In genomic region chr5:54761213-54761701, GRCh38 we compare ENCODE assay signal across 11 cellular contexts.
DNase-seq lines count a peak whose midpoint lies in the region; FAIRE-seq and TF ChIP-seq lines count a peak whose summit lies in the region.
"Had no signal": no experiment of that assay in that cellular context is flagged by ENCODE, and none has a peak within 500 bp of the region (broad histone marks: within the 10 kb centered on the region; RNA-seq: fewer than 3 reads in every experiment).

No MANE protein-coding gene starts in this region.

- TF ChIP-seq POLR2A in uterus (IDR thresholded peaks at IDR 0.05), result no peak

- H3K4me1 ChIP-seq in kidney (ENCODE audit: control insufficient read depth in 1 of 2, insufficient read depth in 1 of 2, low read depth in 1 of 2, low read length in 2 of 2), result no peaks in the 10 kb centered on the region
- H3K4me1 ChIP-seq in uterus, result peaks cover 0 to 3% of the 10 kb centered on the region in 2 donors

- H3K9me3 Mint-ChIP-seq in T-helper 1 cell treated with Interleukin-12 subunit alpha and Interleukin-12 subunit beta and Interleukin-4 antibody, amounts not matched to agents 30 μg/mL and 1 μg/mL, for 36 hours, result no peaks in the 10 kb centered on the region

- peaks cover 21% of the 10 kb centered on the region for H3K4me1 Mint-ChIP-seq in T-helper 1 cell treated with Interleukin-12 subunit alpha and Interleukin-12 subunit beta and Interleukin-4 antibody, amounts not matched to agents 30 μg/mL and 1 μg/mL, for 36 hours (ENCODE audit: low read depth)

- no peak for TF ChIP-seq CTCF in cardiac fibroblast (IDR thresholded peaks at IDR 0.05; ENCODE audit: low read depth, low read length)
- TF ChIP-seq CTCF in kidney (IDR thresholded peaks at IDR 0.05; ENCODE audit: borderline replicate concordance, extremely low read depth, insufficient read depth), result no peak
- no peak for TF ChIP-seq CTCF in uterus (IDR thresholded peaks at IDR 0.05)

- peak overlapping the region; percentile 36 for H3K27ac Mint-ChIP-seq in T-helper 1 cell treated with Interleukin-12 subunit alpha and Interleukin-12 subunit beta and Interleukin-4 antibody, amounts not matched to agents 30 μg/mL and 1 μg/mL, for 36 hours
- H3K27ac Mint-ChIP-seq: stimulated activated naive B cell treated with anti-CD40 and anti-IgM and Interleukin-4, amounts not matched to agents 10 μg/mL and 1 μg/mL and 100 μg/mL, for 72 hours had no signal

- intact Hi-C loops in kidney (cut with DNase I), result no loop called here
- intact Hi-C loops in uterus (cut with DNase I; ENCODE audit: low total_unique reads), result no loop called here

- no peak overlapping the region for H3K4me3 ChIP-seq in cardiac fibroblast (replicated peaks in 1 of 2; ENCODE audit: low read depth in 2 of 2, low read length in 2 of 2)
- H3K4me3 ChIP-seq in kidney (ENCODE audit: low read length in 2 of 2), result no peak overlapping the region
- H3K4me3 ChIP-seq in uterus, result no peak overlapping the region

- no peak for DNase-seq in T-helper 1 cell
- DNase-seq in cardiac fibroblast (ENCODE audit: low read depth in 2 of 2), result peak; percentile 95 to 98
- DNase-seq in kidney, result peak; percentile 73
- DNase-seq in uterus, result peak; percentile 66 to 85
- no peak for DNase-seq in hippocampal formation (lab: John Stamatoyannopoulos, UW)
- DNase-seq in ecto neural progenitor cell (ENCODE audit: low spot score), result no peak
- DNase-seq in stimulated activated CD4-positive, alpha-beta T cell treated with anti-CD3 and anti-CD28 coated beads, Interleukin-1b, Interleukin-23, amount 100 ng/mL, for 48 hours, result no peak
- DNase-seq: 8988T; NCI-H510A; stimulated activated naive B cell treated with anti-CD40 and anti-IgM and Interleukin-4, amounts not matched to agents 10 μg/mL and 1 μg/mL and 100 μg/mL, for 72 hours had no signal

- peaks cover 6% of the 10 kb centered on the region for H3K36me3 Mint-ChIP-seq in T-helper 1 cell treated with Interleukin-12 subunit alpha and Interleukin-12 subunit beta and Interleukin-4 antibody, amounts not matched to agents 30 μg/mL and 1 μg/mL, for 36 hours (ENCODE audit: low read depth)
- H3K36me3 Mint-ChIP-seq: stimulated activated naive B cell treated with anti-CD40 and anti-IgM and Interleukin-4, amounts not matched to agents 10 μg/mL and 1 μg/mL and 100 μg/mL, for 72 hours had no signal

- no peak overlapping the region for H3K4me3 Mint-ChIP-seq in T-helper 1 cell treated with Interleukin-12 subunit alpha and Interleukin-12 subunit beta and Interleukin-4 antibody, amounts not matched to agents 30 μg/mL and 1 μg/mL, for 36 hours
- H3K4me3 Mint-ChIP-seq: stimulated activated naive B cell treated with anti-CD40 and anti-IgM and Interleukin-4, amounts not matched to agents 10 μg/mL and 1 μg/mL and 100 μg/mL, for 72 hours had no signal

- no peak for FAIRE-seq in kidney (lab: Jason Lieb, UNC)

- H3K27me3 ChIP-seq in uterus, result no peaks in the 10 kb centered on the region

- H3K27ac ChIP-seq in kidney (ENCODE audit: low read depth in 2 of 2, low read length in 2 of 2) (no peak overlapping the region), uterus (peak overlapping the region; percentile 22 to 41)

- H3K9me3 ChIP-seq in kidney (ENCODE audit: control insufficient read depth in 1 of 2, low read length in 2 of 2) (no peaks in the 10 kb centered on the region), uterus (no peaks in the 10 kb centered on the region)

- no peak overlapping the region for H3K9ac ChIP-seq in kidney (ENCODE audit: low read length in 2 of 2)

- H3K27me3 Mint-ChIP-seq in T-helper 1 cell treated with Interleukin-12 subunit alpha and Interleukin-12 subunit beta and Interleukin-4 antibody, amounts not matched to agents 30 μg/mL and 1 μg/mL, for 36 hours (ENCODE audit: low read depth), result no peaks in the 10 kb centered on the region
- H3K27me3 Mint-ChIP-seq: stimulated activated naive B cell treated with anti-CD40 and anti-IgM and Interleukin-4, amounts not matched to agents 10 μg/mL and 1 μg/mL and 100 μg/mL, for 72 hours had no signal

- H3K36me3 ChIP-seq in kidney (ENCODE audit: control insufficient read depth in 1 of 2, insufficient read depth in 2 of 2, low read length in 2 of 2) (no peaks in the 10 kb centered on the region), uterus (no peaks in the 10 kb centered on the region)

Comparison
In these comparisons a context has a peak if more than half of its experiments do, and no peak if none do; other contexts are left out.
1. DNase-seq: peak in cardiac fibroblast (2 of 2), kidney (single experiment) and uterus (2 of 2); none in T-helper 1 cell (0 of 5), hippocampal formation (0 of 2), ecto neural progenitor cell (single experiment) and stimulated activated CD4-positive, alpha-beta T cell treated with anti-CD3 and anti-CD28 coated beads, Interleukin-1b, Interleukin-23, amount 100 ng/mL, for 48 hours (single experiment).
2. H3K27ac ChIP-seq: peak in uterus (2 of 2); none in kidney (0 of 2).